Comparison of ENCODE assay signal across 25 cellular contexts in genomic region chr15:69991493-69991892, GRCh38.
"Had no signal": no experiment of that assay in that cellular context is flagged by ENCODE, and none has a peak within 500 bp of the region (broad histone marks: within the 10 kb centered on the region; RNA-seq: fewer than 3 reads in every experiment).

No MANE protein-coding gene starts in this region.

- H3K36me3 ChIP-seq: brain microvascular endothelial cell, colonic mucosa, left ventricle myocardium inferior, right atrium auricular region, tibial artery had no signal

- H3K27ac Mint-ChIP-seq: endodermal cell; nephron progenitor cell; progenitor cell of endocrine pancreas; T-helper 2 cell treated with Interferon-gamma antibody and Interleukin-4, amounts not matched to agents 5 μg/mL and 100 μg/mL, for 36 hours had no signal

- H3K4me3 Mint-ChIP-seq: central memory CD8-positive, alpha-beta T cell; endodermal cell; T-helper 2 cell treated with Interferon-gamma antibody and Interleukin-4, amounts not matched to agents 5 μg/mL and 100 μg/mL, for 36 hours had no signal

- H3K9me3 ChIP-seq: colonic mucosa, left ventricle myocardium inferior, right atrium auricular region had no signal

- H3K27me3 ChIP-seq: colonic mucosa, right atrium auricular region had no signal

- DNase-seq: activated CD4-positive, alpha-beta T cell treated with anti-CD3 and anti-CD28 coated beads, Interleukin-2, amount 50 U/mL, for 1 hour; activated CD8-positive, alpha-beta memory T cell treated with anti-CD3 and anti-CD28 coated beads, Interleukin-2, amount 50 U/mL, for 4 hours; activated effector memory CD4-positive, alpha-beta T cell treated with anti-CD3 and anti-CD28 coated beads, Interleukin-2, amount 50 U/mL, for 16 hours; activated naive CD4-positive, alpha-beta T cell treated with anti-CD3 and anti-CD28 coated beads, Interleukin-2, amount 50 U/mL, for 16 hours; activated T-cell treated with anti-CD3 and anti-CD28 coated beads, Interleukin-2, amount 50 U/mL, for 48 hours; aorta; brain microvascular endothelial cell; colonic mucosa; endodermal cell; foreskin keratinocyte; hypothalamus; left ventricle myocardium inferior; mammary epithelial cell; midbrain; nephron progenitor cell; stimulated activated CD4-positive, alpha-beta T cell treated with anti-CD3 and anti-CD28 coated beads, Interleukin-12 subunit alpha, Interleukin-12 subunit beta, amount 100 ng/mL, for 4 hours; stimulated activated CD4-positive, alpha-beta T cell treated with anti-CD3 and anti-CD28 coated beads, Interleukin-2, amount 100 ng/mL, for 24 hours; stimulated activated naive CD8-positive, alpha-beta T cell treated with anti-CD3 and anti-CD28 coated beads, Interleukin-15, Interleukin-2, amounts not matched to agents 100 U/mL and 50 U/mL, for 24 hours; substantia nigra; tibial artery had no signal

- H3K27ac ChIP-seq: brain microvascular endothelial cell, colonic mucosa, foreskin keratinocyte, left ventricle myocardium inferior, right atrium auricular region, tibial artery had no signal

- H3K4me1 Mint-ChIP-seq: central memory CD8-positive, alpha-beta T cell had no signal

- H3K4me3 ChIP-seq: colonic mucosa, left ventricle myocardium inferior, right atrium auricular region, tibial artery had no signal

- ATAC-seq: activated CD4-positive, CD25-positive, alpha-beta regulatory T cell treated with anti-CD3 and anti-CD28 coated beads, Interleukin-2, amount 50 U/mL, for 24 hours; foreskin keratinocyte; stimulated activated naive CD8-positive, alpha-beta T cell treated with anti-CD3 and anti-CD28 coated beads, Interleukin-15, Interleukin-2, amounts not matched to agents 100 U/mL and 50 U/mL, for 24 hours had no signal

- H3K9me3 Mint-ChIP-seq: central memory CD8-positive, alpha-beta T cell; nephron progenitor cell; T-helper 2 cell treated with Interferon-gamma antibody and Interleukin-4, amounts not matched to agents 5 μg/mL and 100 μg/mL, for 36 hours had no signal

- H3K4me1 ChIP-seq: foreskin keratinocyte, left ventricle myocardium inferior, right atrium auricular region, tibial artery had no signal
